In the genomic region with DNA sequence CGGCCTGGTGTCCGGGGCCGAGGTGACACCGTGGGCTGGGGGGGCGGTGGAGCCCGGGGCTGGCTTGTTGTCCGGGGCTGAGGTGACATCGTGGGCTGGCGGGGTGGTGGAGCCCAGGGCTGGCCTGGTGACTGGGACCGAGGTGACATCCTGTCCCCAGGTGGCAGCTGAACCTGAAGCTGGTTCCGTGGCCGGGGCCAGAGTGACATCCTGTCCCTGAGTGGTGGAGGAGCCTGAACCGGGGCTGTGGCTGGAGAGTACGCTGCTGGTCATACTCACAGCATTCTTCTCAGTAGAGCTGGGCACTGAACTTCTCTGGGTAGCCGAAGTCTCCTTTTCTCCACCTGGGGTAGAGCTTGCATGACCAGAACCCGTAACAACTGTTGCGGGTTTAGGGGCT, we compare ENCODE assay signal across 13 cellular contexts. TPM values are rescaled to one million over a fixed set of nuclear protein-coding genes. Genes with fewer than 3 reads are reported as not detected.
DNase-seq lines count a peak whose midpoint lies in the region; ATAC-seq, FAIRE-seq and TF ChIP-seq lines count a peak whose summit lies in the region.
"Had no signal": no experiment of that assay in that cellular context is flagged by ENCODE, and none has a peak within 500 bp of the region (broad histone marks: within the 10 kb centered on the region; RNA-seq: fewer than 3 reads in every experiment).

No MANE protein-coding gene starts in this region.

- no peak for TF ChIP-seq RAD21 in A549 (conservative IDR thresholded peaks at IDR 0.05 in 1 of 2, IDR thresholded peaks at IDR 0.05 in 1 of 2)

- H3K9me3 Mint-ChIP-seq in central memory CD8-positive, alpha-beta T cell: no peaks in the 10 kb centered on the region
- H3K9me3 Mint-ChIP-seq in naive thymus-derived CD4-positive, alpha-beta T cell: peaks cover 0 to 5% (median 0%) of the 10 kb centered on the region in 11 donors

- CTCF ChIA-PET in A549 (lab: Yijun Ruan, JAX): interaction anchor here (2.4 to 6.4 kb wide), 4 partner anchors 15 to 107 kb away, joined by 12 to 176 read pairs (median 56); a partner anchor contains a TSS
- CTCF ChIA-PET in naive thymus-derived CD4-positive, alpha-beta T cell (lab: Charles Lee): interaction anchor here (2.5 to 3.5 kb wide), 2 partner anchors 12 to 18 kb away, joined by 9 to 45 read pairs; a partner anchor contains a TSS

- H3K27ac ChIP-seq in A549: peak overlapping the region; percentile 84 to 96; a peak in 4 of 6 replicates
- H3K27ac ChIP-seq in naive thymus-derived CD4-positive, alpha-beta T cell (ENCODE audit: low read depth, low read length): no peak overlapping the region
- H3K27ac ChIP-seq: SJCRH30 had no signal

- WGBS in A549 (ENCODE audit: missing lambda C conversion rate): 85% methylated on average over 11 of the region's 17 CpGs

- no peak for TF ChIP-seq CTCF in A549 (IDR thresholded peaks at IDR 0.05)

- peaks cover 42% of the 10 kb centered on the region for H3K4me1 Mint-ChIP-seq in central memory CD8-positive, alpha-beta T cell
- peaks cover 8 to 47% (median 35%) of the 10 kb centered on the region in 7 donors for H3K4me1 Mint-ChIP-seq in naive thymus-derived CD4-positive, alpha-beta T cell

- no peaks in the 10 kb centered on the region for H3K9me3 ChIP-seq in A549
- H3K9me3 ChIP-seq in naive thymus-derived CD4-positive, alpha-beta T cell (ENCODE audit: control insufficient read depth in 2 of 3, low read length in 3 of 3): no peaks in the 10 kb centered on the region
- H3K9me3 ChIP-seq: gastrocnemius medialis, SJCRH30 had no signal

- peaks cover 10% of the 10 kb centered on the region for H3K36me3 Mint-ChIP-seq in central memory CD8-positive, alpha-beta T cell (ENCODE audit: insufficient read depth)
- peaks cover 0 to 7% (median 0%) of the 10 kb centered on the region in 5 donors for H3K36me3 Mint-ChIP-seq in naive thymus-derived CD4-positive, alpha-beta T cell

- FAIRE-seq in A549 (lab: Jason Lieb, UNC): no peak
- FAIRE-seq: D721Med, GM12878 had no signal

- intact Hi-C loops in naive thymus-derived CD4-positive, alpha-beta T cell (cut with micrococcal nuclease): loop anchor here (2.0 to 5.0 kb wide), 3 partner anchors 15 to 185 kb away; a partner anchor contains a TSS

- no peak for TF ChIP-seq EP300 in A549 (IDR thresholded peaks at IDR 0.05)

- DNase-seq in A549 (ENCODE audit: low read depth in 1 of 2, low spot score in 1 of 2) (no peak), H7 (peak; percentile 43), HPDE6-E6E7 (ENCODE audit: extremely low spot score) (no peak), NCI-H226 (no peak), NCI-H748 (lab: John Stamatoyannopoulos, UW; ENCODE audit: unreplicated experiment) (no peak), NOMO-1 treated with dmso at 0.1 percent for 144 hours (lab: John Stamatoyannopoulos, UW; ENCODE audit: unreplicated experiment) (no peak)
- DNase-seq in central memory CD8-positive, alpha-beta T cell (ENCODE audit: low spot score in 2 of 2): no peak
- no peak for DNase-seq in naive thymus-derived CD4-positive, alpha-beta T cell
- DNase-seq: gastrocnemius medialis; SJCRH30; stimulated activated naive CD4-positive, alpha-beta T cell had no signal

- peaks cover 3% of the 10 kb centered on the region for H3K36me3 ChIP-seq in H7 (replicated peaks; ENCODE audit: control insufficient read depth, insufficient read depth, low read length)
- H3K36me3 ChIP-seq in naive thymus-derived CD4-positive, alpha-beta T cell (ENCODE audit: control insufficient read depth in 2 of 3, insufficient read depth in 3 of 3, low read length in 3 of 3): no peaks in the 10 kb centered on the region
- H3K36me3 ChIP-seq: gastrocnemius medialis, SJCRH30 had no signal

- peaks cover 22% of the 10 kb centered on the region for H3K4me1 ChIP-seq in A549
- peaks cover 11 to 25% of the 10 kb centered on the region in 2 donors for H3K4me1 ChIP-seq in naive thymus-derived CD4-positive, alpha-beta T cell (ENCODE audit: control insufficient read depth in 2 of 2, insufficient read depth in 2 of 2, low read length in 2 of 2)

- H3K4me2 ChIP-seq in A549: no peak overlapping the region

- H3K27me3 ChIP-seq in H7 (ENCODE audit: control insufficient read depth, insufficient read depth, low read length): no peaks in the 10 kb centered on the region
- no peaks in the 10 kb centered on the region for H3K27me3 ChIP-seq in naive thymus-derived CD4-positive, alpha-beta T cell (ENCODE audit: control insufficient read depth in 2 of 2, insufficient read depth in 2 of 2, low read length in 2 of 2)
- H3K27me3 ChIP-seq: gastrocnemius medialis, SJCRH30 had no signal

- POLR2A ChIA-PET in A549 (lab: Yijun Ruan, JAX): no interaction called here
- POLR2A ChIA-PET in naive thymus-derived CD4-positive, alpha-beta T cell (lab: Charles Lee): no interaction called here

- no peaks in the 10 kb centered on the region for H3K27me3 Mint-ChIP-seq in central memory CD8-positive, alpha-beta T cell
- no peaks in the 10 kb centered on the region for H3K27me3 Mint-ChIP-seq in naive thymus-derived CD4-positive, alpha-beta T cell

- peak overlapping the region; percentile 94 for H3K4me3 Mint-ChIP-seq in central memory CD8-positive, alpha-beta T cell
- H3K4me3 Mint-ChIP-seq in naive thymus-derived CD4-positive, alpha-beta T cell: peak overlapping the region in 6 of 10 donors; percentile 44 to 93 (median 62)

- H3K27ac Mint-ChIP-seq in central memory CD8-positive, alpha-beta T cell (ENCODE audit: low read depth): peak overlapping the region; percentile 26
- peak overlapping the region in 6 of 9 donors; percentile 19 to 98 (median 77) for H3K27ac Mint-ChIP-seq in naive thymus-derived CD4-positive, alpha-beta T cell

- ATAC-seq in A549: no peak
- ATAC-seq in central memory CD8-positive, alpha-beta T cell (replicated peaks; ENCODE audit: extremely low read depth, poor library complexity, severe bottlenecking): no peak
- no peak for ATAC-seq in naive thymus-derived CD4-positive, alpha-beta T cell
- ATAC-seq: gastrocnemius medialis, GM12878 had no signal

- H3K4me3 ChIP-seq in A549: no peak overlapping the region
- no peak overlapping the region for H3K4me3 ChIP-seq in H7 (ENCODE audit: insufficient read depth, low read depth, low read length)
- no peak overlapping the region for H3K4me3 ChIP-seq in naive thymus-derived CD4-positive, alpha-beta T cell (ENCODE audit: low read length)
- H3K4me3 ChIP-seq: gastrocnemius medialis, GM12878, SJCRH30 had no signal

- no peak for TF ChIP-seq POLR2A in A549 (IDR thresholded peaks at IDR 0.05; ENCODE audit: low read length)

TF ChIP-seq in A549, 52 proteins besides CTCF, POLR2A, EP300 and RAD21 (continues in another document):
- no peak for TF ChIP-seq SREBF2 (IDR thresholded peaks at IDR 0.05)
- no peak for TF ChIP-seq NFE2L2 (conservative IDR thresholded peaks at IDR 0.05; ENCODE audit: low read length)
- TF ChIP-seq BHLHE40 (IDR thresholded peaks at IDR 0.05; ENCODE audit: low read depth, low read length): no peak

RNA-seq across cellular contexts. Expression of a gene that starts 15.8 kb away (rescaled TPM):
- 13.8 and 16.2 TPM in 2 replicates for polyA plus RNA-seq in A549 (2011; rRNA removed)
- polyA plus RNA-seq in A549 (2012; cell fraction: cytosol; rRNA removed): 9.7 and 10.3 TPM in 2 replicates
- 70.1 and 72.7 TPM in 2 replicates for polyA plus RNA-seq in A549 (2012; cell fraction: nucleus; rRNA removed)
- polyA plus RNA-seq in A549 (2017; fragmentation: RNase III; extraction: RNeasy Plus Mini Kit Qiagen cat#74134 plus additional on column Dnase treatment): 8.9 to 14.2 TPM (median 12.1 TPM) in 3 replicates
- 19.8 and 23.0 TPM in 2 replicates for polyA minus RNA-seq in A549 (2011; rRNA and poly(A)+ RNA removed)
- 14.9 and 21.5 TPM in 2 replicates for total RNA-seq in H7 (2014; rRNA removed; shearing (Covaris generic))
- 10 to 100 TPM; 26.0 to 35.9 (median 28.1) TPM for total RNA-seq in naive thymus-derived CD4-positive, alpha-beta T cell
- polyA plus RNA-seq in naive thymus-derived CD4-positive, alpha-beta T cell: 1 to 10 TPM in 1 of 2 donors, under 1 TPM in 1; 0.87 to 2.6 TPM

RNA-seq across cellular contexts. Expression of a gene that starts 16.6 kb away (rescaled TPM):
- polyA plus RNA-seq in A549 (2011; rRNA removed): 53.4 and 73.9 TPM in 2 replicates
- polyA plus RNA-seq in A549 (2012; cell fraction: cytosol; rRNA removed): 113 and 130 TPM in 2 replicates
- 143 and 156 TPM in 2 replicates for polyA plus RNA-seq in A549 (2012; cell fraction: nucleus; rRNA removed)
- 64.5 to 67.2 TPM (median 67.1 TPM) in 3 replicates for polyA plus RNA-seq in A549 (2017; fragmentation: RNase III; extraction: RNeasy Plus Mini Kit Qiagen cat#74134 plus additional on column Dnase treatment)
- 60.0 and 63.1 TPM in 2 replicates for polyA minus RNA-seq in A549 (2011; rRNA and poly(A)+ RNA removed)
- 180 and 221 TPM in 2 replicates for total RNA-seq in H7 (2014; rRNA removed; shearing (Covaris generic))
- total RNA-seq in naive thymus-derived CD4-positive, alpha-beta T cell: 10 to 100 TPM; 19.5 to 40.8 (median 22.0) TPM
- polyA plus RNA-seq in naive thymus-derived CD4-positive, alpha-beta T cell: 10 to 100 TPM; 48.9 to 49.9 TPM

RNA-seq across cellular contexts. Expression of a gene that starts 18.3 kb away (rescaled TPM):
- polyA plus RNA-seq in A549 (2011; rRNA removed) (1.1 and 1.5 TPM in 2 replicates), A549 (2017; fragmentation: RNase III; extraction: RNeasy Plus Mini Kit Qiagen cat#74134 plus additional on column Dnase treatment) (1.7 to 2.8 TPM (median 2.7 TPM) in 3 replicates)
- 1.9 and 2.3 TPM in 2 replicates for polyA plus RNA-seq in A549 (2012; cell fraction: cytosol; rRNA removed)
- 7.7 and 11.0 TPM in 2 replicates for polyA plus RNA-seq in A549 (2012; cell fraction: nucleus; rRNA removed)
- polyA minus RNA-seq in A549 (2011; rRNA and poly(A)+ RNA removed): 1.3 and 1.9 TPM in 2 replicates
- total RNA-seq in H7 (2014; rRNA removed; shearing (Covaris generic)): 9.9 and 11.1 TPM in 2 replicates
- 10 to 100 TPM in 1 of 5 experiments, 1 to 10 TPM in 4; 3.5 to 21.9 (median 4.1) TPM for total RNA-seq in naive thymus-derived CD4-positive, alpha-beta T cell
- polyA plus RNA-seq in naive thymus-derived CD4-positive, alpha-beta T cell: 1 to 10 TPM in 1 of 2 donors, under 1 TPM in 1; 0.69 to 1.3 TPM
- total RNA-seq: gastrocnemius medialis had no signal

RNA-seq across cellular contexts. Expression of a gene that starts 18.8 kb away (rescaled TPM):
- polyA plus RNA-seq in A549 (2011; rRNA removed): 154 and 227 TPM in 2 replicates
- 242 and 259 TPM in 2 replicates for polyA plus RNA-seq in A549 (2012; cell fraction: cytosol; rRNA removed)
- polyA plus RNA-seq in A549 (2012; cell fraction: nucleus; rRNA removed): 210 and 274 TPM in 2 replicates
- polyA plus RNA-seq in A549 (2017; fragmentation: RNase III; extraction: RNeasy Plus Mini Kit Qiagen cat#74134 plus additional on column Dnase treatment): 216 to 218 TPM (median 217 TPM) in 3 replicates
- polyA minus RNA-seq in A549 (2011; rRNA and poly(A)+ RNA removed): 307 and 312 TPM in 2 replicates
- total RNA-seq in H7 (2014; rRNA removed; shearing (Covaris generic)): 165 and 204 TPM in 2 replicates
- total RNA-seq in naive thymus-derived CD4-positive, alpha-beta T cell: 100 to 1,000 TPM in 4 of 5 experiments, 10 to 100 TPM in 1; 97.4 to 236 (median 155) TPM
- polyA plus RNA-seq in naive thymus-derived CD4-positive, alpha-beta T cell: 100 to 1,000 TPM; 450 to 469 TPM

RNA-seq across cellular contexts. Expression of a gene that starts 51.6 kb away (rescaled TPM):
- polyA plus RNA-seq in A549 (2011; rRNA removed) (22.8 and 33.7 TPM in 2 replicates), A549 (2017; fragmentation: RNase III; extraction: RNeasy Plus Mini Kit Qiagen cat#74134 plus additional on column Dnase treatment) (67.5 to 83.0 TPM (median 80.3 TPM) in 3 replicates)
- 252 TPM in 2 replicates for polyA plus RNA-seq in A549 (2012; cell fraction: cytosol; rRNA removed)
- polyA plus RNA-seq in A549 (2012; cell fraction: nucleus; rRNA removed): 247 and 265 TPM in 2 replicates
- polyA minus RNA-seq in A549 (2011; rRNA and poly(A)+ RNA removed): 7.8 and 9.2 TPM in 2 replicates
- 119 and 193 TPM in 2 replicates for total RNA-seq in H7 (2014; rRNA removed; shearing (Covaris generic))
- total RNA-seq in naive thymus-derived CD4-positive, alpha-beta T cell: 10 to 100 TPM; 29.1 to 50.4 (median 43.8) TPM
- polyA plus RNA-seq in naive thymus-derived CD4-positive, alpha-beta T cell: 100 to 1,000 TPM in 1 of 2 donors, 10 to 100 TPM in 1; 99.2 to 128 TPM
